8 cellular contexts compared by ENCODE assay signal in the genomic region with DNA sequence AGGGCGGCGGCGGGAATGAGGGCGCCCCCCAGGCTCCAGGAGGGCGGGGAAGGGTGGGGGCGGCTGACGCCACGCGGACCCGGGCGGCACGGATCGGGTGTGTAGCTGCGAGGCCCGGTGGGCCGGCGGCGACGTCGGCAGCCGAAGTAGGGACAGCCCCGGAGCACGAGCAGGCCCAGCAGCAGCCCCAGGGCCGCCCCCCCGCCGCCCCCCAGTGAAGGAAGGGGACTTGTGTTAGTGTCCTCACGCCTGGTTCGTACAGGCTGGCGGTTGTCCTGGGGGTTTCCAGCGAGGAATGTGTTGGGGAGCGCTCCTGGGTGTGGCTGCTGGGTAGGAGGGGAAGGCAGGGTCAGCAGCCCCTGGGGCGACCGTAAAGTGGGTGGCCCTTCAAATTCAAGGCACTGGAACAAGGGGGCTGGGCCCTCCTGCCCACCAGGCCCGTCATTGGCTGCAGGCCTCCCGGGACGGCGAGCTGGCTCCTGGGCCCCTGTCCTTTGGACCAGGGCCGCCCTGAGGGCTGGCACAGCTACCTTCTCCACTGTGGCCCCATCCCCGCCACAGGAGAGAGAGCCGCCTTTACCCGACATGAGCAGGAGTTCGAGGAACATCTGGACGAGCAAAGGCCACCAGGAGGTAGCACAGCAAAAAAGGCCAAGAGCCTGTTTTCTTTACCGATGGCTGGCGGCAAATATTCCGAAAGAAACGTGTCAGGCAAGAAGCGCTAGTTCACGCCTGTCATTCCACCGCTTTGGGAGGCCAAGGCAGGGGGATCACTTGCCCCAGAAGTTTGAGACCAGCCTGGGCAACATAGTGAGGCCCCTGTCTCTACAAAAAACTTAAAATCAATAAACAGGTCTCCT. TPM values are rescaled to one million over a fixed set of nuclear protein-coding genes. Genes with fewer than 3 reads are reported as not detected.
DNase-seq lines count a peak whose midpoint lies in the region; ATAC-seq lines count a peak whose summit lies in the region.

No MANE protein-coding gene starts in this region.

- peaks cover 20% of the 10 kb centered on the region for H3K36me3 Mint-ChIP-seq in effector memory CD8-positive, alpha-beta T cell (ENCODE audit: insufficient read depth)

- 2 to 4% methylated on average over 49 to 50 of the region's 50 CpGs for WGBS in aorta, 2 donors

- intact Hi-C loops in aorta (cut with DNase I) (loop anchor here (5.0 to 10.0 kb wide), 6 partner anchors 32 to 417 kb away; a partner anchor contains a TSS), posterior vena cava (cut with DNase I) (loop anchor here (2.0 to 10.0 kb wide), 2 partner anchors 67 to 255 kb away; no protein-coding TSS in a partner anchor)

- H3K27me3 ChIP-seq in HAP-1 (ENCODE audit: low read depth), result no peaks in the 10 kb centered on the region
- H3K27me3 ChIP-seq in SJCRH30, result no peaks in the 10 kb centered on the region
- peaks cover 2 to 4% of the 10 kb centered on the region in 2 donors for H3K27me3 ChIP-seq in mucosa of rectum (ENCODE audit: control insufficient read depth in 2 of 2, insufficient read depth in 2 of 2, low read length in 2 of 2)
- H3K27me3 ChIP-seq in aorta (ENCODE audit: control insufficient read depth in 1 of 2, insufficient read depth in 2 of 2, low read length in 1 of 2), result no peaks in the 10 kb centered on the region

- peak; percentile 82 for DNase-seq in Caki2 (ENCODE audit: low read depth)
- DNase-seq in HAP-1 (ENCODE audit: low spot score in 2 of 2), result peak; percentile 69 to 82
- DNase-seq in SJCRH30, result peak; percentile 85 to 87
- DNase-seq in effector memory CD8-positive, alpha-beta T cell, result no peak
- DNase-seq in aorta, result no peak
- DNase-seq in NCI-H2081 treated with DMSO at 0.1 percent for 48 hours (lab: John Stamatoyannopoulos, UW), result no peak
- no peak for DNase-seq in posterior vena cava (ENCODE audit: low spot score)

- peak overlapping the region; percentile 46 to 65 for H3K27ac Mint-ChIP-seq in effector memory CD8-positive, alpha-beta T cell

- peaks cover 0 to 1% of the 10 kb centered on the region in 2 donors for H3K27me3 Mint-ChIP-seq in effector memory CD8-positive, alpha-beta T cell

- H3K9me3 Mint-ChIP-seq in effector memory CD8-positive, alpha-beta T cell, result no peaks in the 10 kb centered on the region

- H3K4me1 ChIP-seq in HAP-1 (peaks cover 3% of the 10 kb centered on the region), SJCRH30 (peaks cover 13% of the 10 kb centered on the region), mucosa of rectum (ENCODE audit: control insufficient read depth in 2 of 2, insufficient read depth in 2 of 2, low read length in 2 of 2) (peaks cover 29 to 30% of the 10 kb centered on the region in 2 donors), aorta (ENCODE audit: control insufficient read depth in 1 of 2, insufficient read depth in 2 of 2, low read length in 2 of 2) (no peaks in the 10 kb centered on the region)

- H3K27ac ChIP-seq in SJCRH30 (peak overlapping the region; percentile 64), mucosa of rectum (ENCODE audit: low read depth in 2 of 2, low read length in 2 of 2) (peak overlapping the region; percentile 90 to 93), aorta (ENCODE audit: low read depth in 1 of 2, low read length in 2 of 2) (peak overlapping the region in 1 of 2 donors; percentile 20)

- no peaks in the 10 kb centered on the region for H3K9me3 ChIP-seq in HAP-1
- no peaks in the 10 kb centered on the region for H3K9me3 ChIP-seq in SJCRH30 (replicated peaks)
- H3K9me3 ChIP-seq in mucosa of rectum (ENCODE audit: control insufficient read depth in 2 of 2, low read length in 2 of 2), result no peaks in the 10 kb centered on the region
- H3K9me3 ChIP-seq in aorta (ENCODE audit: control insufficient read depth, low read length), result no peaks in the 10 kb centered on the region

- H3K4me3 ChIP-seq in HAP-1 (peak overlapping the region; percentile 74), SJCRH30 (peak overlapping the region; percentile 71), mucosa of rectum (ENCODE audit: low read length in 2 of 2) (peak overlapping the region; percentile 72 to 78), aorta (ENCODE audit: low read length in 2 of 2) (peak overlapping the region; percentile 54 to 58)

- peaks cover 4 to 6% of the 10 kb centered on the region in 2 donors for H3K4me1 Mint-ChIP-seq in effector memory CD8-positive, alpha-beta T cell (ENCODE audit: low read depth in 2 of 2)

- ATAC-seq in effector memory CD8-positive, alpha-beta T cell (replicated peaks), result peak; percentile 5
- ATAC-seq in aorta (ENCODE audit: low FRiP score), result peak; percentile 0

- peak overlapping the region; percentile 64 to 75 for H3K4me3 Mint-ChIP-seq in effector memory CD8-positive, alpha-beta T cell

- in situ Hi-C loops in Caki2 (cut with HindIII; ENCODE audit: low pct_unique_long_range_greater_than_20kb, low sequenced_read_pairs) (no loop called here), HAP-1 (cut with MboI; ENCODE audit: low sequenced_read_pairs) (loop anchor here (5.0 to 10.0 kb wide), 2 partner anchors 252 to 515 kb away; no protein-coding TSS in a partner anchor)

- H3K36me3 ChIP-seq in HAP-1 (replicated peaks) (peaks cover 19% of the 10 kb centered on the region), SJCRH30 (no peaks in the 10 kb centered on the region), mucosa of rectum (ENCODE audit: control insufficient read depth in 2 of 2, insufficient read depth in 2 of 2, low read length in 2 of 2) (peaks cover 10 to 12% of the 10 kb centered on the region in 2 donors), aorta (ENCODE audit: control insufficient read depth in 1 of 2, insufficient read depth in 2 of 2, low read length in 1 of 2) (no peaks in the 10 kb centered on the region)

- H3K9ac ChIP-seq in mucosa of rectum (ENCODE audit: low read depth in 1 of 2, low read length in 2 of 2), result peak overlapping the region; percentile 65 to 79

RNA-seq across cellular contexts. Expression of a gene that starts 0.8 kb away (rescaled TPM):
- 94.4 and 94.5 TPM in 2 replicates for total RNA-seq in Caki2 (2014; rRNA removed; shearing (Covaris generic); ENCODE audit: low replicate concordance)
- 31.8 and 34.0 TPM in 2 replicates for total RNA-seq in SJCRH30 (2014; rRNA removed; shearing (Covaris generic))
- total RNA-seq in aorta (10 to 100 TPM; 22.0 to 25.1 TPM), posterior vena cava (10 to 100 TPM; 25.0 to 29.1 TPM)
- polyA plus RNA-seq in aorta, result 10 to 100 TPM; 14.9 to 19.0 TPM

RNA-seq across cellular contexts. Expression of a gene that starts 24.4 kb away (rescaled TPM):
- total RNA-seq in Caki2 (2014; rRNA removed; shearing (Covaris generic); ENCODE audit: low replicate concordance), result 20.2 and 22.7 TPM in 2 replicates
- 3.6 and 4.4 TPM in 2 replicates for total RNA-seq in SJCRH30 (2014; rRNA removed; shearing (Covaris generic))
- total RNA-seq in aorta, result 10 to 100 TPM; 51.3 to 61.0 TPM
- polyA plus RNA-seq in aorta, result 10 to 100 TPM; 10.5 to 11.7 TPM
- total RNA-seq in posterior vena cava, result 10 to 100 TPM; 73.5 to 77.7 TPM

Comparison
In these comparisons a context has a peak if more than half of its experiments do, and no peak if none do; other contexts are left out.
1. DNase-seq: peak in Caki2 (single experiment), HAP-1 (2 of 2) and SJCRH30 (2 of 2); none in effector memory CD8-positive, alpha-beta T cell (0 of 3), aorta (0 of 2), NCI-H2081 treated with DMSO at 0.1 percent for 48 hours (single experiment) and posterior vena cava (single experiment).
2. Peak in every context shown above with its lines, with median percentiles within 50 percentile points of each other: H3K4me3 ChIP-seq.